20 cellular contexts compared by ENCODE assay signal in the genomic region with DNA sequence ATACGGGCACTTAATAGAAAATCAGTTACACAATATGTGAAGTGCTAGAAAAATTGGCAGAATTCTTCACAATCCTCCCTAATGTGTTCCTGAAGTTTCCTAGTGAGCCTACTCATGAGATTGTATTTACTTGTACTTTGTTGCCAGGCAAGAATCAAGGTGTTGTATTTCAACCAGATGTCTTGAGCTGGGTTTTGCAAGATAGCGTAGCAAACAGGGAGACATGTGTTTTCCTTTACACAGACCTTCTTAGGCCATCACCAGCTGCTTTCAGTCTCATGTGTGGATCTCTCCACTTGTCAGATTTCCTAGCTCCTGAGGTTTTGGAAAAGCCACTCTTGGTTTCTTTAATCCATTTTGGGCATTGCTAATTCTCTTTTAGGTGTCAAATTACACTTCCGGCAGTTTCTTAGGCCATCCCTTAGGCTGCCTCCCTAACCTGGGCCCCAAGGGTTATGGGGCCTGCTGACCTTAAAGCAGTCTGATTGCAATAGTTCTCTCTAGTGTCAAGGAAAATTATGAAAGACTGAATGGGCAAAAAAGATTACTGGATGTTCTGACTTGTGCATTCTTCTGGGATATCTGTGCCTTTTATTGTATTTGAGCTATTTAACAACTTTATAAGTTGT. TPM values are rescaled to one million over a fixed set of nuclear protein-coding genes. Genes with fewer than 3 reads are reported as not detected.
A peak's percentile ranks its signal among the peaks of the same experiment; 100 is the strongest.
DNase-seq lines count a peak whose midpoint lies in the region; ATAC-seq, FAIRE-seq and TF ChIP-seq lines count a peak whose summit lies in the region.
"Had no signal": no experiment of that assay in that cellular context is flagged by ENCODE, and none has a peak within 500 bp of the region (broad histone marks: within the 10 kb centered on the region; RNA-seq: fewer than 3 reads in every experiment).

No MANE protein-coding gene starts in this region.

- H3K4me3 ChIP-seq in AG10803 (ENCODE audit: low read length) (no peak overlapping the region), mesenchymal stem cell (ENCODE audit: insufficient read depth in 1 of 2, low read depth in 1 of 2, low read length in 2 of 2) (no peak overlapping the region)
- H3K4me3 ChIP-seq: sigmoid colon, upper lobe of left lung had no signal

- H3K36me3 ChIP-seq in mesenchymal stem cell (ENCODE audit: control insufficient read depth in 1 of 2, insufficient read depth in 2 of 2, low read depth in 1 of 2, low read length in 2 of 2) = no peaks in the 10 kb centered on the region
- H3K36me3 ChIP-seq: sigmoid colon, upper lobe of left lung had no signal

- no peak overlapping the region for H4K8ac ChIP-seq in mesenchymal stem cell (ENCODE audit: low read length)

- no peak overlapping the region for H2BK15ac ChIP-seq in mesenchymal stem cell (ENCODE audit: low read depth, poor library complexity, severe bottlenecking)

- no peak overlapping the region for H3K18ac ChIP-seq in mesenchymal stem cell (ENCODE audit: low read depth in 1 of 2, low read length in 2 of 2)

- H3K4me1 ChIP-seq in mesenchymal stem cell (ENCODE audit: control insufficient read depth, insufficient read depth, low read depth, low read length) = no peaks in the 10 kb centered on the region
- H3K4me1 ChIP-seq: sigmoid colon, upper lobe of left lung had no signal

- H2BK120ac ChIP-seq in mesenchymal stem cell (ENCODE audit: low read depth, low read length) = no peak overlapping the region

- H2BK5ac ChIP-seq in mesenchymal stem cell (ENCODE audit: low read depth, low read length, poor library complexity, severe bottlenecking) = no peak overlapping the region

- peak; percentile 1 for DNase-seq in AG10803 (ENCODE audit: low read depth)
- peak; percentile 89 for DNase-seq in NCI-H2171 treated with DMSO at 0.1 percent for 48 hours (lab: John Stamatoyannopoulos, UW)
- DNase-seq in mesenchymal stem cell = peak; percentile 1
- DNase-seq in stimulated activated CD4-positive, alpha-beta T cell treated with anti-CD3 and anti-CD28 coated beads, Interleukin-1b, Interleukin-23, amount 100 ng/mL, for 48 hours = no peak
- no peak for DNase-seq in NCI-H1092 (lab: John Stamatoyannopoulos, UW)
- DNase-seq in HUDEP-2 (lab: John Stamatoyannopoulos, UW; ENCODE audit: unreplicated experiment in 76 of 76) = no peak
- DNase-seq: activated B cell treated with CpG ODN at 0.5 μM for 24 hours; activated naive CD8-positive, alpha-beta T cell treated with anti-CD3 and anti-CD28 coated beads for 36 hours; CD4-positive, alpha-beta T cell; hippocampal formation; IMR-90; NCI-H187 treated with DMSO at 0.1 percent for 48 hours; NCI-H526; nucleus accumbens; sigmoid colon; stimulated activated naive CD8-positive, alpha-beta T cell treated with anti-CD3 and anti-CD28 coated beads, Interleukin-15, amount 100 ng/mL, for 72 hours; T-helper 2 cell; upper lobe of left lung had no signal

- no peak overlapping the region for H2AFZ ChIP-seq in mesenchymal stem cell (ENCODE audit: low read depth, low read length)

- H3K27ac ChIP-seq in mesenchymal stem cell (ENCODE audit: low read length, poor library complexity, severe bottlenecking) = no peak overlapping the region
- H3K27ac ChIP-seq: sigmoid colon, upper lobe of left lung had no signal

- H2AK5ac ChIP-seq in mesenchymal stem cell (ENCODE audit: low read length, severe bottlenecking) = no peak overlapping the region

- no peak overlapping the region for H3K14ac ChIP-seq in mesenchymal stem cell (ENCODE audit: low read length in 2 of 2)

- no peak for ATAC-seq in GM19455 (IDR thresholded peaks at IDR 0.05; ENCODE audit: unreplicated experiment)
- ATAC-seq: stimulated activated naive CD8-positive, alpha-beta T cell treated with anti-CD3 and anti-CD28 coated beads, Interleukin-15, amount 100 ng/mL, for 72 hours had no signal

- TF ChIP-seq CTCF in AG10803 (conservative IDR thresholded peaks at IDR 0.05; ENCODE audit: low read length) = no peak

- H3K23ac ChIP-seq in mesenchymal stem cell (ENCODE audit: low read length in 2 of 2) = no peak overlapping the region

- FAIRE-seq in colon (lab: Jason Lieb, UNC) = peak; percentile 66

- H3K27me3 ChIP-seq in mesenchymal stem cell (ENCODE audit: control insufficient read depth in 1 of 2, insufficient read depth in 1 of 2, low read length in 2 of 2) = peaks cover 0 to 55% of the 10 kb centered on the region in 2 experiments
- H3K27me3 ChIP-seq: sigmoid colon, upper lobe of left lung had no signal

- 26% methylated on average over 2 of the region's 3 CpGs for WGBS in mesenchymal stem cell

- H3K4me2 ChIP-seq in mesenchymal stem cell (ENCODE audit: low read length, poor library complexity, severe bottlenecking) = no peak overlapping the region

- H3K9ac ChIP-seq in mesenchymal stem cell (ENCODE audit: low read length) = no peak overlapping the region

- no peaks in the 10 kb centered on the region for H3K79me1 ChIP-seq in mesenchymal stem cell (replicated peaks; ENCODE audit: low read length, poor library complexity, severe bottlenecking)

- no peak overlapping the region for H2BK12ac ChIP-seq in mesenchymal stem cell (ENCODE audit: low read length in 2 of 2)

- no peak overlapping the region for H3K4ac ChIP-seq in mesenchymal stem cell (ENCODE audit: low read depth in 1 of 2, low read length in 2 of 2)

- no peak overlapping the region for H4K91ac ChIP-seq in mesenchymal stem cell (ENCODE audit: low read length)

- H3K9me3 ChIP-seq in mesenchymal stem cell (ENCODE audit: control insufficient read depth, low read length) = no peaks in the 10 kb centered on the region
- H3K9me3 ChIP-seq: sigmoid colon, upper lobe of left lung had no signal

RNA-seq across cellular contexts. Expression of a gene that starts 12.2 kb away (rescaled TPM):
- polyA plus RNA-seq in mesenchymal stem cell (2013, experiment 1 of 2) = 0.11 TPM
- polyA plus RNA-seq in mesenchymal stem cell (2013, experiment 2 of 2) = 0.07 TPM
- polyA plus RNA-seq: IMR-90 had no signal

Comparison
In these comparisons a context has a peak if more than half of its experiments do, and no peak if none do; other contexts are left out.
1. DNase-seq: peak in AG10803 (single experiment), NCI-H2171 treated with DMSO at 0.1 percent for 48 hours (single experiment) and mesenchymal stem cell (single experiment); none in stimulated activated CD4-positive, alpha-beta T cell treated with anti-CD3 and anti-CD28 coated beads, Interleukin-1b, Interleukin-23, amount 100 ng/mL, for 48 hours (single experiment), NCI-H1092 (single experiment) and HUDEP-2 (0 of 76).